In genomic region chr13:79349608-79350007, GRCh38 we compare ENCODE assay signal across 8 cellular contexts. TPM values are rescaled to one million over a fixed set of nuclear protein-coding genes. Genes with fewer than 3 reads are reported as not detected.
DNase-seq lines count a peak whose midpoint lies in the region; ATAC-seq and TF ChIP-seq lines count a peak whose summit lies in the region.
"Not testable (repeated sequence)": the region's sequence is repeated elsewhere in the genome, so short reads cannot be mapped to it uniquely, and the experiment has no call there.

No MANE protein-coding gene starts in this region.

- not testable (repeated sequence) for H2BK20ac ChIP-seq in H9 (ENCODE audit: low read depth, low read length, poor library complexity, severe bottlenecking)

- H3K4me1 Mint-ChIP-seq in CD4-positive, CD25-positive, alpha-beta regulatory T cell, result peaks cover 14 to 37% (median 20%) of the 10 kb centered on the region in 4 donors
- H3K4me1 Mint-ChIP-seq in CD4-positive, alpha-beta T cell (ENCODE audit: low read depth); H9; mesothelial cell of epicardium: not testable (repeated sequence)
- H3K4me1 Mint-ChIP-seq in activated T-helper 1 cell treated with anti-CD3 and anti-CD28 coated beads, Interleukin-12 subunit alpha, Interleukin-12 subunit beta, Interleukin-2, Interleukin-4 antibody, amounts not matched to agents 30 ng/mL and 10 ng/mL and 1 ng/mL, durations not matched to agents 14 hours and 24 hours and 36 hours (ENCODE audit: low read depth), result peaks cover 24% of the 10 kb centered on the region

- CTCF ChIA-PET in CD4-positive, alpha-beta T cell (lab: Charles Lee), result not testable (repeated sequence)

- not testable (repeated sequence) for H3T11ph ChIP-seq in H9 (ENCODE audit: low read length)

- not testable (repeated sequence) for H3K4ac ChIP-seq in H9 (ENCODE audit: low read depth, low read length)

- not testable (repeated sequence) for H3K27me3 Mint-ChIP-seq in CD4-positive, CD25-positive, alpha-beta regulatory T cell; CD4-positive, alpha-beta T cell; H9 (ENCODE audit: low read depth); activated T-helper 1 cell treated with anti-CD3 and anti-CD28 coated beads, Interleukin-12 subunit alpha, Interleukin-12 subunit beta, Interleukin-2, Interleukin-4 antibody, amounts not matched to agents 30 ng/mL and 10 ng/mL and 1 ng/mL, durations not matched to agents 14 hours and 24 hours and 36 hours (ENCODE audit: insufficient read depth); mesothelial cell of epicardium (ENCODE audit: low read depth)

- not testable (repeated sequence) for H3K4me2 ChIP-seq in H9 (ENCODE audit: insufficient read depth, insufficient read length, low read length)

- H4K8ac ChIP-seq in H9 (replicated peaks; ENCODE audit: insufficient read length, low read depth, low read length), result not testable (repeated sequence)

- H3K79me1 ChIP-seq in H9 (ENCODE audit: insufficient read depth, low read depth, low read length, poor library complexity, severe bottlenecking), result not testable (repeated sequence)

- H3K36me3 ChIP-seq in CD4-positive, CD25-positive, alpha-beta regulatory T cell (ENCODE audit: control insufficient read depth, insufficient read depth, low read length), result peaks cover 56% of the 10 kb centered on the region
- peaks cover 3 to 100% (median 38%) of the 10 kb centered on the region in 6 donors for H3K36me3 ChIP-seq in spleen

- H3K36me3 Mint-ChIP-seq in CD4-positive, CD25-positive, alpha-beta regulatory T cell, result peaks cover 31% of the 10 kb centered on the region
- peaks cover 88% of the 10 kb centered on the region for H3K36me3 Mint-ChIP-seq in CD4-positive, alpha-beta T cell (ENCODE audit: low read depth)
- H3K36me3 Mint-ChIP-seq in H9 (ENCODE audit: insufficient read depth in 1 of 3, low read depth in 3 of 3) (peaks cover 13 to 40% (median 21%) of the 10 kb centered on the region in 3 experiments; a peak in 6 of 7 replicates), mesothelial cell of epicardium (peaks cover 18% of the 10 kb centered on the region)
- peaks cover 38% of the 10 kb centered on the region for H3K36me3 Mint-ChIP-seq in activated T-helper 1 cell treated with anti-CD3 and anti-CD28 coated beads, Interleukin-12 subunit alpha, Interleukin-12 subunit beta, Interleukin-2, Interleukin-4 antibody, amounts not matched to agents 30 ng/mL and 10 ng/mL and 1 ng/mL, durations not matched to agents 14 hours and 24 hours and 36 hours (ENCODE audit: low read depth)

- not testable (repeated sequence) for H3K27ac ChIP-seq in CD4-positive, CD25-positive, alpha-beta regulatory T cell (ENCODE audit: insufficient read depth, low read length, poor library complexity, severe bottlenecking); CD4-positive, alpha-beta T cell (ENCODE audit: low read depth, low read length); H9 (ENCODE audit: insufficient read length, low read depth, low read length); spleen

- not testable (repeated sequence) for H2BK12ac ChIP-seq in H9 (ENCODE audit: insufficient read length, low read depth, low read length)

- H3K14ac ChIP-seq in H9 (ENCODE audit: insufficient read depth, low read length), result not testable (repeated sequence)

- not testable (repeated sequence) for H2AK5ac ChIP-seq in H9 (ENCODE audit: insufficient read length, low read length)

- not testable (repeated sequence) for H3K9me3 Mint-ChIP-seq in CD4-positive, CD25-positive, alpha-beta regulatory T cell; CD4-positive, alpha-beta T cell; H9; activated T-helper 1 cell treated with anti-CD3 and anti-CD28 coated beads, Interleukin-12 subunit alpha, Interleukin-12 subunit beta, Interleukin-2, Interleukin-4 antibody, amounts not matched to agents 30 ng/mL and 10 ng/mL and 1 ng/mL, durations not matched to agents 14 hours and 24 hours and 36 hours; mesothelial cell of epicardium

- H3K56ac ChIP-seq in H9 (ENCODE audit: insufficient read length, low read depth, low read length), result not testable (repeated sequence)

- not testable (repeated sequence) for H2BK15ac ChIP-seq in H9 (ENCODE audit: low read depth, low read length)

- not testable (repeated sequence) for TF ChIP-seq POLR2A in spleen (IDR thresholded peaks at IDR 0.05)

- WGBS in H9 (ENCODE audit: extremely low coverage, insufficient read length, low lambda C conversion rate), result no CpG with 5 or more reads among the region's 10 CpGs
- 94 to 97% (median 97%) methylated on average over 10 of the region's 10 CpGs for WGBS in spleen, 5 donors

- H4K91ac ChIP-seq in H9 (ENCODE audit: insufficient read length, low read depth, low read length), result not testable (repeated sequence)

- not testable (repeated sequence) for H3K79me2 ChIP-seq in H9 (ENCODE audit: insufficient read depth, low read length)

- H3K27me3 ChIP-seq in CD4-positive, CD25-positive, alpha-beta regulatory T cell (ENCODE audit: control insufficient read depth, insufficient read depth, low read length); CD4-positive, alpha-beta T cell (ENCODE audit: control insufficient read depth, insufficient read depth, low read length); H9 (ENCODE audit: insufficient read depth, low read length); spleen (replicated peaks in 1 of 7): not testable (repeated sequence)

- H3K27ac Mint-ChIP-seq in CD4-positive, CD25-positive, alpha-beta regulatory T cell, result peak overlapping the region in 2 of 3 donors; percentile 69 to 76
- peak overlapping the region; percentile 47 for H3K27ac Mint-ChIP-seq in CD4-positive, alpha-beta T cell
- not testable (repeated sequence) for H3K27ac Mint-ChIP-seq in H9
- H3K27ac Mint-ChIP-seq in activated T-helper 1 cell treated with anti-CD3 and anti-CD28 coated beads, Interleukin-12 subunit alpha, Interleukin-12 subunit beta, Interleukin-2, Interleukin-4 antibody, amounts not matched to agents 30 ng/mL and 10 ng/mL and 1 ng/mL, durations not matched to agents 14 hours and 24 hours and 36 hours, result peak overlapping the region; percentile 40
- peak overlapping the region; percentile 9 for H3K27ac Mint-ChIP-seq in mesothelial cell of epicardium

- not testable (repeated sequence) for H2BK120ac ChIP-seq in H9 (ENCODE audit: low read depth, low read length, poor library complexity, severe bottlenecking)

- H4K5ac ChIP-seq in H9 (ENCODE audit: insufficient read length, low read depth, low read length), result not testable (repeated sequence)

- not testable (repeated sequence) for H3K23ac ChIP-seq in H9 (ENCODE audit: insufficient read length, low read depth, low read length)

- H3K9ac ChIP-seq in H9 (ENCODE audit: extremely low read depth, insufficient read length, low read length), result not testable (repeated sequence)

- not testable (repeated sequence) for H2AFZ ChIP-seq in H9 (ENCODE audit: low read length)

- TF ChIP-seq CTCF in CD4-positive, alpha-beta T cell (IDR thresholded peaks at IDR 0.05); mesothelial cell of epicardium (IDR thresholded peaks at IDR 0.05; ENCODE audit: unreplicated experiment); spleen (IDR thresholded peaks at IDR 0.05 in 8 of 11, conservative IDR thresholded peaks at IDR 0.05 in 3 of 11): not testable (repeated sequence)
- TF ChIP-seq CTCF in H9 (conservative IDR thresholded peaks at IDR 0.05), result peak; percentile 17; the same call in 1 of the 3 replicates

- not testable (repeated sequence) for H3K4me3 ChIP-seq in CD4-positive, CD25-positive, alpha-beta regulatory T cell (ENCODE audit: low read depth, low read length); spleen

- not testable (repeated sequence) for H3K9me3 ChIP-seq in CD4-positive, CD25-positive, alpha-beta regulatory T cell (ENCODE audit: control insufficient read depth in 2 of 2, low read length in 2 of 2); CD4-positive, alpha-beta T cell (ENCODE audit: control insufficient read depth, low read length); H9 (ENCODE audit: control insufficient read depth, low read depth, low read length); spleen

- DNase-seq in CD4-positive, CD25-positive, alpha-beta regulatory T cell; CD4-positive, alpha-beta T cell; H9; activated T-helper 1 cell treated with anti-CD3 and anti-CD28 coated beads, Interleukin-12 subunit alpha, Interleukin-12 subunit beta, Interleukin-2, Interleukin-4 antibody, amounts not matched to agents 30 ng/mL and 10 ng/mL and 1 ng/mL, durations not matched to agents 14 hours and 24 hours and 36 hours (ENCODE audit: low spot score); mesothelial cell of epicardium (ENCODE audit: low spot score in 2 of 2, unreplicated experiment in 2 of 2): not testable (repeated sequence)
- DNase-seq in left cardiac atrium (peak; percentile 7), posterior vena cava (ENCODE audit: low spot score) (peak; percentile 26), spleen (peak; percentile 69)

- not testable (repeated sequence) for ATAC-seq in CD4-positive, CD25-positive, alpha-beta regulatory T cell (ENCODE audit: low read depth in 2 of 2); CD4-positive, alpha-beta T cell (ENCODE audit: poor library complexity); left cardiac atrium

- not testable (repeated sequence) for H2BK5ac ChIP-seq in H9 (ENCODE audit: insufficient read length, low read length)

- H3K23me2 ChIP-seq in H9 (ENCODE audit: insufficient read length, low read depth, low read length, poor library complexity, severe bottlenecking), result not testable (repeated sequence)

- not testable (repeated sequence) for H4K20me1 ChIP-seq in H9 (ENCODE audit: control insufficient read depth, insufficient read depth, insufficient read length)

- intact Hi-C loops in CD4-positive, alpha-beta T cell (cut with DNase I, micrococcal nuclease), result loop anchor here in 1 of 2 experiments (10.0 kb wide), 1 partner anchor 45 kb away; no protein-coding TSS in a partner anchor
- intact Hi-C loops in activated T-helper 1 cell treated with anti-CD3 and anti-CD28 coated beads, Interleukin-12 subunit alpha, Interleukin-12 subunit beta, Interleukin-2, Interleukin-4 antibody, amounts not matched to agents 30 ng/mL and 10 ng/mL and 1 ng/mL, durations not matched to agents 14 hours and 24 hours and 36 hours (cut with micrococcal nuclease), result loop anchor here (5.0 kb wide), 1 partner anchor 38 kb away; no protein-coding TSS in a partner anchor
- intact Hi-C loops in left cardiac atrium (cut with DNase I); posterior vena cava (cut with DNase I); spleen (cut with DNase I; ENCODE audit: low total_unique reads): not testable (repeated sequence)

- H3K4me1 ChIP-seq in CD4-positive, CD25-positive, alpha-beta regulatory T cell (ENCODE audit: control insufficient read depth, insufficient read depth, low read length, poor library complexity, severe bottlenecking); H9 (ENCODE audit: insufficient read depth, low read length); spleen: not testable (repeated sequence)

- H3K18ac ChIP-seq in H9 (ENCODE audit: insufficient read length, low read depth, low read length), result not testable (repeated sequence)

- POLR2A ChIA-PET in CD4-positive, alpha-beta T cell (lab: Charles Lee), result not testable (repeated sequence)

- not testable (repeated sequence) for H3K4me3 Mint-ChIP-seq in CD4-positive, CD25-positive, alpha-beta regulatory T cell; CD4-positive, alpha-beta T cell; H9; activated T-helper 1 cell treated with anti-CD3 and anti-CD28 coated beads, Interleukin-12 subunit alpha, Interleukin-12 subunit beta, Interleukin-2, Interleukin-4 antibody, amounts not matched to agents 30 ng/mL and 10 ng/mL and 1 ng/mL, durations not matched to agents 14 hours and 24 hours and 36 hours; mesothelial cell of epicardium

RNA-seq across cellular contexts. Expression of gene RBM26, which starts 56.4 kb away (rescaled TPM):
- total RNA-seq in CD4-positive, CD25-positive, alpha-beta regulatory T cell, result 86.4 TPM
- 10 to 100 TPM; 10.6 to 17.6 (median 14.3) TPM for polyA plus RNA-seq in CD4-positive, CD25-positive, alpha-beta regulatory T cell
- total RNA-seq in CD4-positive, alpha-beta T cell, result 10 to 100 TPM; 67.3 to 68.0 TPM
- 66.8 and 70.5 TPM in 2 replicates for total RNA-seq in H9 (2021)
- total RNA-seq in activated T-helper 1 cell treated with anti-CD3 and anti-CD28 coated beads, Interleukin-12 subunit alpha, Interleukin-12 subunit beta, Interleukin-2, Interleukin-4 antibody, amounts not matched to agents 30 ng/mL and 10 ng/mL and 1 ng/mL, durations not matched to agents 14 hours and 24 hours and 36 hours, result 99.3 and 107 TPM in 2 replicates
- total RNA-seq in left cardiac atrium, result 10 to 100 TPM; 19.9 to 26.2 TPM
- total RNA-seq in mesothelial cell of epicardium, result 82.0 to 87.3 TPM (median 84.9 TPM) in 3 replicates
- 10 to 100 TPM; 31.6 to 32.8 TPM for total RNA-seq in posterior vena cava
- total RNA-seq in spleen, result 10 to 100 TPM; 56.3 to 87.6 (median 65.0) TPM
- 10 to 100 TPM; 25.6 to 38.4 (median 30.7) TPM for polyA plus RNA-seq in spleen
